ENCODE assay signal across 9 cellular contexts in genomic region chr22:23216331-23217170, GRCh38.
DNase-seq lines count a peak whose midpoint lies in the region; ATAC-seq and TF ChIP-seq lines count a peak whose summit lies in the region.
"Had no signal": no experiment of that assay in that cellular context is flagged by ENCODE, and none has a peak within 500 bp of the region (broad histone marks: within the 10 kb centered on the region; RNA-seq: fewer than 3 reads in every experiment).

No MANE protein-coding gene starts in this region.

- TF ChIP-seq CTCF in Loucy (conservative IDR thresholded peaks at IDR 0.05; ENCODE audit: low read length) = 0 out of 2 replicates have a peak, but pooled peaks have one; percentile 7

- no peaks in the 10 kb centered on the region for H3K9me3 ChIP-seq in Loucy (ENCODE audit: insufficient read depth, low read depth, low read length)

- peaks cover 27% of the 10 kb centered on the region for H3F3A ChIP-seq in Loucy (ENCODE audit: low read depth)

- H4K20me1 ChIP-seq in Loucy (ENCODE audit: insufficient read depth, low read length, poor library complexity, severe bottlenecking) = peaks cover 67% of the 10 kb centered on the region

- peak; percentile 42 for DNase-seq in activated CD4-positive, alpha-beta T cell treated with anti-CD3 and anti-CD28 coated beads, Interleukin-2, amount 50 U/mL, for 1 hour
- DNase-seq in erythroblast (lab: John Stamatoyannopoulos, UW) (peak; percentile 20 to 51), ecto neural progenitor cell (ENCODE audit: low spot score) (no peak)
- peak; percentile 26 to 31 for DNase-seq in stimulated activated CD8-positive, alpha-beta memory T cell treated with anti-CD3 and anti-CD28 coated beads, Interleukin-2, amount 100 ng/mL, for 1 hour (ENCODE audit: low read depth in 2 of 2)
- no peak for DNase-seq in NK-92 treated with Interleukin-12 subunit alpha and Interleukin-12 subunit beta, amount 100 ng/mL, for 24 hours (lab: John Stamatoyannopoulos, UW)

- H3K36me3 ChIP-seq in Loucy (ENCODE audit: insufficient read depth, low read length) = peaks cover 29% of the 10 kb centered on the region; the same call in 1 of the 2 replicates

- peaks cover 6% of the 10 kb centered on the region for H3K27me3 ChIP-seq in Loucy (ENCODE audit: insufficient read depth, low read length, poor library complexity, severe bottlenecking)

- peak; percentile 86 for TF ChIP-seq POLR2A in erythroblast (IDR thresholded peaks at IDR 0.05; ENCODE audit: low read length)
- TF ChIP-seq POLR2A in GM18505 (IDR thresholded peaks at IDR 0.05; ENCODE audit: borderline replicate concordance, extremely low read depth, insufficient read depth, insufficient read length) = no peak

- peak overlapping the region; percentile 100 for H3K4me2 ChIP-seq in Loucy (ENCODE audit: low read depth, low read length, poor library complexity, severe bottlenecking)

- H3K9ac ChIP-seq in Loucy (ENCODE audit: low read depth, low read length, poor library complexity, severe bottlenecking) = peak overlapping the region; percentile 100

- no peak overlapping the region for H2AFZ ChIP-seq in Loucy (ENCODE audit: low read length)

- ATAC-seq in HG03175 (IDR thresholded peaks at IDR 0.05; ENCODE audit: unreplicated experiment) = no peak
- no peak for ATAC-seq in GM18505 (IDR thresholded peaks at IDR 0.05; ENCODE audit: unreplicated experiment)

- no peaks in the 10 kb centered on the region for H3K9me2 ChIP-seq in Loucy (replicated peaks; ENCODE audit: low read depth, low read length)

- peak overlapping the region; percentile 95 for H3K4me3 ChIP-seq in Loucy (ENCODE audit: low read length, poor library complexity, severe bottlenecking)
- H3K4me3 ChIP-seq: lung had no signal

- peaks cover 89% of the 10 kb centered on the region for H3K79me2 ChIP-seq in Loucy (ENCODE audit: insufficient read depth, low read length)

- H3K4me1 ChIP-seq in Loucy (ENCODE audit: insufficient read depth, low read length, poor library complexity, severe bottlenecking) = peaks cover 83% of the 10 kb centered on the region

Comparison
In these comparisons a context has a peak if more than half of its experiments do, and no peak if none do; other contexts are left out.
1. DNase-seq: peak in activated CD4-positive, alpha-beta T cell treated with anti-CD3 and anti-CD28 coated beads, Interleukin-2, amount 50 U/mL, for 1 hour (single experiment), erythroblast (2 of 2) and stimulated activated CD8-positive, alpha-beta memory T cell treated with anti-CD3 and anti-CD28 coated beads, Interleukin-2, amount 100 ng/mL, for 1 hour (2 of 2); none in NK-92 treated with Interleukin-12 subunit alpha and Interleukin-12 subunit beta, amount 100 ng/mL, for 24 hours (single experiment) and ecto neural progenitor cell (single experiment).